Comparison of ENCODE assay signal across 24 cellular contexts in genomic region chr4:6968496-6968895, GRCh38.
"Had no signal": no experiment of that assay in that cellular context is flagged by ENCODE, and none has a peak within 500 bp of the region (broad histone marks: within the 10 kb centered on the region; RNA-seq: fewer than 3 reads in every experiment).

No MANE protein-coding gene starts in this region.

- H3K27ac Mint-ChIP-seq: activated CD4-positive, alpha-beta memory T cell treated with anti-CD3 and anti-CD28 coated beads, Interleukin-2, amount 10 ng/mL, durations not matched to agents 7 days and 5 days; activated CD4-positive, alpha-beta T cell treated with anti-CD3 and anti-CD28 coated beads, Interleukin-2, amount 10 ng/mL, durations not matched to agents 24 days and 14 days; activated naive CD4-positive, alpha-beta T cell treated with anti-CD3 and anti-CD28 coated beads, Interleukin-2, amount 50 U/mL, for 24 hours; activated T-helper 1 cell treated with anti-CD3 and anti-CD28 coated beads, Interleukin-12 subunit alpha, Interleukin-12 subunit beta, Interleukin-2, Interleukin-4 antibody, amounts not matched to agents 30 ng/mL and 10 ng/mL and 1 ng/mL, durations not matched to agents 14 hours and 24 hours and 36 hours; nephron; T-helper 1 cell treated with Interleukin-12 subunit alpha and Interleukin-12 subunit beta and Interleukin-4 antibody, amounts not matched to agents 30 μg/mL and 1 μg/mL, for 36 hours had no signal

- H3K4me1 ChIP-seq: suprapubic skin, uterus had no signal

- DNase-seq: activated CD4-positive, alpha-beta memory T cell treated with anti-CD3 and anti-CD28 coated beads, Interleukin-2, amount 10 ng/mL, durations not matched to agents 7 days and 5 days; activated CD4-positive, alpha-beta T cell treated with anti-CD3 and anti-CD28 coated beads, Interleukin-2, amount 10 ng/mL, durations not matched to agents 24 days and 14 days; activated gamma-delta T cell; anterior cingulate cortex; body of pancreas; foreskin melanocyte; hippocampal formation; kidney glomerular epithelial cell; left ventricle myocardium inferior; mammary epithelial cell; midbrain; occipital lobe; stimulated activated CD4-positive, alpha-beta T cell treated with anti-CD3 and anti-CD28 coated beads, Interleukin-12 subunit alpha, Interleukin-12 subunit beta, amount 100 ng/mL, for 4 hours; stimulated activated CD4-positive, alpha-beta T cell treated with anti-CD3 and anti-CD28 coated beads, Interleukin-4, amount 100 ng/mL, for 4 hours; stomach; T1000; uterus had no signal

- H3K27me3 ChIP-seq: body of pancreas, cardiac muscle cell, stomach, suprapubic skin, tibial nerve, uterus had no signal

- H3K4me3 Mint-ChIP-seq: activated CD4-positive, alpha-beta memory T cell treated with anti-CD3 and anti-CD28 coated beads, Interleukin-2, amount 10 ng/mL, durations not matched to agents 7 days and 5 days; activated CD4-positive, alpha-beta T cell treated with anti-CD3 and anti-CD28 coated beads, Interleukin-2, amount 10 ng/mL, durations not matched to agents 24 days and 14 days; activated naive CD4-positive, alpha-beta T cell treated with anti-CD3 and anti-CD28 coated beads, Interleukin-2, amount 50 U/mL, for 24 hours; activated T-helper 1 cell treated with anti-CD3 and anti-CD28 coated beads, Interleukin-12 subunit alpha, Interleukin-12 subunit beta, Interleukin-2, Interleukin-4 antibody, amounts not matched to agents 30 ng/mL and 10 ng/mL and 1 ng/mL, durations not matched to agents 14 hours and 24 hours and 36 hours; nephron; T-helper 1 cell treated with Interleukin-12 subunit alpha and Interleukin-12 subunit beta and Interleukin-4 antibody, amounts not matched to agents 30 μg/mL and 1 μg/mL, for 36 hours had no signal

- H3K27ac ChIP-seq: body of pancreas, cardiac muscle cell, left ventricle myocardium inferior, stomach, suprapubic skin, tibial nerve, uterus had no signal

- H3K9me3 ChIP-seq: body of pancreas, left ventricle myocardium inferior, stomach, suprapubic skin, tibial nerve, uterus had no signal

- H3K27me3 Mint-ChIP-seq: activated CD4-positive, alpha-beta memory T cell treated with anti-CD3 and anti-CD28 coated beads, Interleukin-2, amount 10 ng/mL, durations not matched to agents 7 days and 5 days; activated CD4-positive, alpha-beta T cell treated with anti-CD3 and anti-CD28 coated beads, Interleukin-2, amount 10 ng/mL, durations not matched to agents 24 days and 14 days; activated naive CD4-positive, alpha-beta T cell treated with anti-CD3 and anti-CD28 coated beads, Interleukin-2, amount 50 U/mL, for 24 hours had no signal

- H3K4me3 ChIP-seq: body of pancreas, cardiac muscle cell, left ventricle myocardium inferior, stomach, suprapubic skin, tibial nerve, uterus had no signal

- H3K9me3 Mint-ChIP-seq: activated CD4-positive, alpha-beta memory T cell treated with anti-CD3 and anti-CD28 coated beads, Interleukin-2, amount 10 ng/mL, durations not matched to agents 7 days and 5 days; activated CD4-positive, alpha-beta T cell treated with anti-CD3 and anti-CD28 coated beads, Interleukin-2, amount 10 ng/mL, durations not matched to agents 24 days and 14 days; activated naive CD4-positive, alpha-beta T cell treated with anti-CD3 and anti-CD28 coated beads, Interleukin-2, amount 50 U/mL, for 24 hours; activated T-helper 1 cell treated with anti-CD3 and anti-CD28 coated beads, Interleukin-12 subunit alpha, Interleukin-12 subunit beta, Interleukin-2, Interleukin-4 antibody, amounts not matched to agents 30 ng/mL and 10 ng/mL and 1 ng/mL, durations not matched to agents 14 hours and 24 hours and 36 hours; nephron; T-helper 1 cell treated with Interleukin-12 subunit alpha and Interleukin-12 subunit beta and Interleukin-4 antibody, amounts not matched to agents 30 μg/mL and 1 μg/mL, for 36 hours had no signal

- ATAC-seq: body of pancreas had no signal

- H3K36me3 ChIP-seq: cardiac muscle cell, uterus had no signal
